ENCODE assay signal across 1 cellular context in genomic region chr16:70646260-70647241, GRCh38.
A peak's percentile ranks its signal among the peaks of the same experiment; 100 is the strongest.
TF ChIP-seq lines count a peak whose summit lies in the region.

IL34 (plus strand) TSS chr16:70646559; CDS start chr16:70646948, 389 bp downstream.

TF ChIP-seq in SK-N-SH, 30 proteins besides CTCF, POLR2A, EP300 and RAD21:
- TF ChIP-seq ZBTB33 (IDR thresholded peaks at IDR 0.05; ENCODE audit: borderline replicate concordance, low read depth) (no peak), GATA2 (CRISPR knock-in tag; IDR thresholded peaks at IDR 0.05) (peak; percentile 45)
